ENCODE assay signal across 14 cellular contexts in genomic region chr6:139698526-139699182, GRCh38.
DNase-seq lines count a peak whose midpoint lies in the region; ATAC-seq and TF ChIP-seq lines count a peak whose summit lies in the region.
"Had no signal": no experiment of that assay in that cellular context is flagged by ENCODE, and none has a peak within 500 bp of the region (broad histone marks: within the 10 kb centered on the region; RNA-seq: fewer than 3 reads in every experiment).

No MANE protein-coding gene starts in this region.

- H3K4me3 ChIP-seq in cardiac fibroblast (replicated peaks in 1 of 2; ENCODE audit: low read depth in 2 of 2, low read length in 2 of 2) (no peak overlapping the region), transverse colon (no peak overlapping the region), ascending aorta (no peak overlapping the region)
- H3K4me3 ChIP-seq: cardiac muscle cell, GM23338 had no signal

- 59 to 64% methylated on average over 3 of the region's 3 CpGs for WGBS in transverse colon (ENCODE audit: low coverage in 1 of 2), 2 donors

- H3K27me3 ChIP-seq in transverse colon, result no peaks in the 10 kb centered on the region
- no peaks in the 10 kb centered on the region for H3K27me3 ChIP-seq in ascending aorta
- H3K27me3 ChIP-seq: cardiac muscle cell had no signal

- DNase-seq in Right ventricle myocardium inferior (ENCODE audit: missing footprints) (no peak), cardiac septum (ENCODE audit: low spot score) (no peak), cardiac fibroblast (ENCODE audit: low read depth in 2 of 2) (peak; percentile 43 to 65), left colon (peak; percentile 28 to 43), transverse colon (peak; percentile 45), NCI-H2107 treated with DMSO at 0.1 percent for 48 hours (lab: John Stamatoyannopoulos, UW; ENCODE audit: unreplicated experiment) (no peak), ascending aorta (ENCODE audit: low spot score in 2 of 2) (no peak)
- DNase-seq: activated naive CD4-positive, alpha-beta T cell; NCI-H2081 treated with DMSO at 0.1 percent for 48 hours; substantia nigra had no signal

- peak overlapping the region; percentile 51 to 73 (median 57) for H3K27ac ChIP-seq in transverse colon
- H3K27ac ChIP-seq in ascending aorta, result no peak overlapping the region
- H3K27ac ChIP-seq: cardiac muscle cell, KMS-11 had no signal

- intact Hi-C loops in Right ventricle myocardium inferior (cut with DNase I), result no loop called here
- intact Hi-C loops in cardiac septum (cut with DNase I), result no loop called here
- intact Hi-C loops in left colon (cut with DNase I, micrococcal nuclease), result no loop called here
- intact Hi-C loops in transverse colon (cut with DNase I; ENCODE audit: low total_unique reads), result no loop called here
- intact Hi-C loops in ascending aorta (cut with DNase I), result no loop called here

- no peak for TF ChIP-seq POLR2A in transverse colon (IDR thresholded peaks at IDR 0.05)

- peaks cover 0 to 35% (median 11%) of the 10 kb centered on the region in 4 donors for H3K4me1 ChIP-seq in transverse colon
- peaks cover 0 to 2% of the 10 kb centered on the region in 2 donors for H3K4me1 ChIP-seq in ascending aorta

- ATAC-seq in Right ventricle myocardium inferior (peak; percentile 52), left colon (peak; percentile 85), HG02759 (IDR thresholded peaks at IDR 0.05; ENCODE audit: unreplicated experiment) (no peak)
- ATAC-seq: GM23338 had no signal

- TF ChIP-seq CTCF in cardiac fibroblast (IDR thresholded peaks at IDR 0.05; ENCODE audit: low read depth, low read length) (no peak), transverse colon (IDR thresholded peaks at IDR 0.05) (no peak), ascending aorta (IDR thresholded peaks at IDR 0.05) (no peak)

- in situ Hi-C loops in transverse colon (cut with MboI; ENCODE audit: low pct_ligation_motif_present in 1 of 4, low pct_unique_long_range_greater_than_20kb in 1 of 4, low sequenced_read_pairs in 3 of 4), result no loop called here

- H3K9me3 ChIP-seq in transverse colon, result no peaks in the 10 kb centered on the region
- H3K9me3 ChIP-seq in ascending aorta, result no peaks in the 10 kb centered on the region

- TF ChIP-seq EP300 in transverse colon (IDR thresholded peaks at IDR 0.05; ENCODE audit: low read depth), result no peak

- H3K36me3 ChIP-seq in transverse colon (no peaks in the 10 kb centered on the region), ascending aorta (no peaks in the 10 kb centered on the region)
- H3K36me3 ChIP-seq: cardiac muscle cell had no signal

Comparison
In these comparisons a context has a peak if more than half of its experiments do, and no peak if none do; other contexts are left out.
1. DNase-seq: peak in cardiac fibroblast (2 of 2), left colon (2 of 2) and transverse colon (single experiment); none in Right ventricle myocardium inferior (single experiment), cardiac septum (single experiment), NCI-H2107 treated with DMSO at 0.1 percent for 48 hours (single experiment) and ascending aorta (0 of 2).
2. H3K27ac ChIP-seq: peak in transverse colon (4 of 4); none in ascending aorta (0 of 2).